ENCODE assay signal across 9 cellular contexts in genomic region chr14:77201696-77202095, GRCh38. TPM values are rescaled to one million over a fixed set of nuclear protein-coding genes. Genes with fewer than 3 reads are reported as not detected.
"Had no signal": no experiment of that assay in that cellular context is flagged by ENCODE, and none has a peak within 500 bp of the region (broad histone marks: within the 10 kb centered on the region; RNA-seq: fewer than 3 reads in every experiment).

No MANE protein-coding gene starts in this region.

- H3K27ac Mint-ChIP-seq: HFFc6 had no signal

- H3K4me1 ChIP-seq: HAP-1 had no signal

- H3K36me3 ChIP-seq: HAP-1 had no signal

- ATAC-seq: HCT116, K562 had no signal

- DNase-seq: GM23248, GOT3, H7, HFFc6, IMR-90 had no signal

- H3K9ac ChIP-seq: GM23248 had no signal

- H3K4me3 ChIP-seq: GM23248, HAP-1, K562 had no signal

- H3K27ac ChIP-seq: GM23248 had no signal

- H3K9me3 Mint-ChIP-seq: HFFc6 had no signal

- H3K9me3 ChIP-seq: HAP-1 had no signal

- FAIRE-seq: HTR-8/SVneo, K562 had no signal

- H3K4me3 Mint-ChIP-seq: HFFc6 had no signal

RNA-seq across cellular contexts. Expression of gene TMEM63C, which starts 20.1 kb away (rescaled TPM):
- total RNA-seq: GM23248, K562 had no signal
- polyA plus RNA-seq: GM23248, IMR-90 had no signal
